ENCODE assay signal across 8 cellular contexts in genomic region chr2:176129013-176129796, GRCh38. TPM values are rescaled to one million over a fixed set of nuclear protein-coding genes. Genes with fewer than 3 reads are reported as not detected.
DNase-seq lines count a peak whose midpoint lies in the region; ATAC-seq and TF ChIP-seq lines count a peak whose summit lies in the region.

Gene HOXD8, plus strand, starts transcription at chr2:176129705. Its CDS starts 662 bp downstream, at chr2:176130367.

- peaks cover 18% of the 10 kb centered on the region for H3K4me1 Mint-ChIP-seq in activated naive CD8-positive, alpha-beta T cell treated with anti-CD3 and anti-CD28 coated beads, Interleukin-2, amount 10 ng/mL, durations not matched to agents 7 days and 5 days
- H3K4me1 Mint-ChIP-seq in stimulated activated naive CD8-positive, alpha-beta T cell treated with anti-CD3 and anti-CD28 coated beads, Interleukin-15, Interleukin-2, amounts not matched to agents 100 ng/mL and 50 ng/mL, for 24 hours (ENCODE audit: low read depth): peaks cover 34% of the 10 kb centered on the region

- peak within 1 kb of the TSS; percentile 68 for H3K27ac Mint-ChIP-seq in activated naive CD8-positive, alpha-beta T cell treated with anti-CD3 and anti-CD28 coated beads, Interleukin-2, amount 10 ng/mL, durations not matched to agents 7 days and 5 days
- peak within 1 kb of the TSS; percentile 61 for H3K27ac Mint-ChIP-seq in stimulated activated naive CD8-positive, alpha-beta T cell treated with anti-CD3 and anti-CD28 coated beads, Interleukin-15, Interleukin-2, amounts not matched to agents 100 ng/mL and 50 ng/mL, for 24 hours

- H3K36me3 Mint-ChIP-seq in activated naive CD8-positive, alpha-beta T cell treated with anti-CD3 and anti-CD28 coated beads, Interleukin-2, amount 10 ng/mL, durations not matched to agents 7 days and 5 days: no peaks in the 10 kb centered on the region
- peaks cover 6% of the 10 kb centered on the region for H3K36me3 Mint-ChIP-seq in stimulated activated naive CD8-positive, alpha-beta T cell treated with anti-CD3 and anti-CD28 coated beads, Interleukin-15, Interleukin-2, amounts not matched to agents 100 ng/mL and 50 ng/mL, for 24 hours (ENCODE audit: low read depth)

- peak within 1 kb of the TSS; percentile 26 for H3K4me3 Mint-ChIP-seq in activated naive CD8-positive, alpha-beta T cell treated with anti-CD3 and anti-CD28 coated beads, Interleukin-2, amount 10 ng/mL, durations not matched to agents 7 days and 5 days
- peak within 1 kb of the TSS; percentile 59 for H3K4me3 Mint-ChIP-seq in stimulated activated naive CD8-positive, alpha-beta T cell treated with anti-CD3 and anti-CD28 coated beads, Interleukin-15, Interleukin-2, amounts not matched to agents 100 ng/mL and 50 ng/mL, for 24 hours

- no peak for ATAC-seq in activated naive CD8-positive, alpha-beta T cell treated with anti-CD3 and anti-CD28 coated beads, Interleukin-2, amount 10 ng/mL, durations not matched to agents 7 days and 5 days (ENCODE audit: low read depth)
- ATAC-seq in GM19452 (IDR thresholded peaks at IDR 0.05; ENCODE audit: unreplicated experiment): no peak

- POLR2A ChIA-PET in activated naive CD8-positive, alpha-beta T cell treated with anti-CD3 and anti-CD28 coated beads, Interleukin-2, amount 10 ng/mL, durations not matched to agents 7 days and 5 days (lab: Charles Lee): no interaction called here

- no peaks in the 10 kb centered on the region for H3K9me3 Mint-ChIP-seq in activated naive CD8-positive, alpha-beta T cell treated with anti-CD3 and anti-CD28 coated beads, Interleukin-2, amount 10 ng/mL, durations not matched to agents 7 days and 5 days
- no peaks in the 10 kb centered on the region for H3K9me3 Mint-ChIP-seq in stimulated activated naive CD8-positive, alpha-beta T cell treated with anti-CD3 and anti-CD28 coated beads, Interleukin-15, Interleukin-2, amounts not matched to agents 100 ng/mL and 50 ng/mL, for 24 hours

- DNase-seq in DMS53 treated with DMSO at 0.1 percent for 48 hours (lab: John Stamatoyannopoulos, UW; ENCODE audit: unreplicated experiment): peak; percentile 67
- peak; percentile 39 for DNase-seq in NCI-H1436 treated with DMSO at 0.1 percent for 48 hours (lab: John Stamatoyannopoulos, UW)
- DNase-seq in activated naive CD8-positive, alpha-beta T cell treated with anti-CD3 and anti-CD28 coated beads, Interleukin-2, amount 10 ng/mL, durations not matched to agents 7 days and 5 days: peak; percentile 49
- peak; percentile 74 for DNase-seq in islet precursor cell
- no peak for DNase-seq in stimulated activated CD4-positive, alpha-beta T cell treated with anti-CD3 and anti-CD28 coated beads, Interleukin-4, amount 100 ng/mL, for 4 hours
- DNase-seq in GM20000 (ENCODE audit: low spot score): no peak

- TF ChIP-seq CTCF in GM20000 (IDR thresholded peaks at IDR 0.05; ENCODE audit: extremely low read depth, missing control alignments): no peak

- H3K27me3 Mint-ChIP-seq in activated naive CD8-positive, alpha-beta T cell treated with anti-CD3 and anti-CD28 coated beads, Interleukin-2, amount 10 ng/mL, durations not matched to agents 7 days and 5 days: peaks cover 87% of the 10 kb centered on the region
- H3K27me3 Mint-ChIP-seq in stimulated activated naive CD8-positive, alpha-beta T cell treated with anti-CD3 and anti-CD28 coated beads, Interleukin-15, Interleukin-2, amounts not matched to agents 100 ng/mL and 50 ng/mL, for 24 hours: peaks cover 87% of the 10 kb centered on the region

RNA-seq across cellular contexts. Expression of gene HOXD8, which starts in this region (rescaled TPM):
- total RNA-seq in activated naive CD8-positive, alpha-beta T cell treated with anti-CD3 and anti-CD28 coated beads, Interleukin-2, amount 10 ng/mL, durations not matched to agents 7 days and 5 days: not detected

Comparison
In these comparisons a context has a peak if more than half of its experiments do, and no peak if none do; other contexts are left out.
1. Peak in DNase-seq in activated naive CD8-positive, alpha-beta T cell treated with anti-CD3 and anti-CD28 coated beads, Interleukin-2, amount 10 ng/mL, durations not matched to agents 7 days and 5 days; RNA of the gene not detected or under 1 TPM.
2. DNase-seq: peak in DMS53 treated with DMSO at 0.1 percent for 48 hours (single experiment), NCI-H1436 treated with DMSO at 0.1 percent for 48 hours (single experiment) and islet precursor cell (single experiment); none in stimulated activated CD4-positive, alpha-beta T cell treated with anti-CD3 and anti-CD28 coated beads, Interleukin-4, amount 100 ng/mL, for 4 hours (0 of 2) and GM20000 (single experiment).